In genomic region chrX:13752646-13753045, GRCh38 we compare ENCODE assay signal across 1 cellular context.
TF ChIP-seq lines count a peak whose summit lies in the region.

No MANE protein-coding gene starts in this region.

TF ChIP-seq in GM12878, 131 proteins besides CTCF, POLR2A, EP300 and RAD21 (continued from another document and continues in another):
- TF ChIP-seq, protein P1, sequence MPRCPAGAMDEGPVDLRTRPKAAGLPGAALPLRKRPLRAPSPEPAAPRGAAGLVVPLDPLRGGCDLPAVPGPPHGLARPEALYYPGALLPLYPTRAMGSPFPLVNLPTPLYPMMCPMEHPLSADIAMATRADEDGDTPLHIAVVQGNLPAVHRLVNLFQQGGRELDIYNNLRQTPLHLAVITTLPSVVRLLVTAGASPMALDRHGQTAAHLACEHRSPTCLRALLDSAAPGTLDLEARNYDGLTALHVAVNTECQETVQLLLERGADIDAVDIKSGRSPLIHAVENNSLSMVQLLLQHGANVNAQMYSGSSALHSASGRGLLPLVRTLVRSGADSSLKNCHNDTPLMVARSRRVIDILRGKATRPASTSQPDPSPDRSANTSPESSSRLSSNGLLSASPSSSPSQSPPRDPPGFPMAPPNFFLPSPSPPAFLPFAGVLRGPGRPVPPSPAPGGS (IDR thresholded peaks at IDR 0.05; ENCODE audit: borderline replicate concordance, insufficient read depth, low read depth, low read length, poor library complexity, severe bottlenecking) = no peak
- TF ChIP-seq E4F1 (IDR thresholded peaks at IDR 0.05; ENCODE audit: borderline replicate concordance, partially characterized antibody) = no peak
- TF ChIP-seq KAT2A (conservative IDR thresholded peaks at IDR 0.05; ENCODE audit: control insufficient read depth, low read depth, low read length) = no peak
- TF ChIP-seq ZNF24 (IDR thresholded peaks at IDR 0.05) = peak; percentile 40; the same call in 1 of the 2 replicates
- TF ChIP-seq EED (IDR thresholded peaks at IDR 0.05; ENCODE audit: low read depth) = peak; percentile 99
- TF ChIP-seq, protein P2, sequence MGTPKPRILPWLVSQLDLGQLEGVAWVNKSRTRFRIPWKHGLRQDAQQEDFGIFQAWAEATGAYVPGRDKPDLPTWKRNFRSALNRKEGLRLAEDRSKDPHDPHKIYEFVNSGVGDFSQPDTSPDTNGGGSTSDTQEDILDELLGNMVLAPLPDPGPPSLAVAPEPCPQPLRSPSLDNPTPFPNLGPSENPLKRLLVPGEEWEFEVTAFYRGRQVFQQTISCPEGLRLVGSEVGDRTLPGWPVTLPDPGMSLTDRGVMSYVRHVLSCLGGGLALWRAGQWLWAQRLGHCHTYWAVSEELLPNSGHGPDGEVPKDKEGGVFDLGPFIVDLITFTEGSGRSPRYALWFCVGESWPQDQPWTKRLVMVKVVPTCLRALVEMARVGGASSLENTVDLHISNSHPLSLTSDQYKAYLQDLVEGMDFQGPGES (IDR thresholded peaks at IDR 0.05) = no peak
- TF ChIP-seq, protein P3, sequence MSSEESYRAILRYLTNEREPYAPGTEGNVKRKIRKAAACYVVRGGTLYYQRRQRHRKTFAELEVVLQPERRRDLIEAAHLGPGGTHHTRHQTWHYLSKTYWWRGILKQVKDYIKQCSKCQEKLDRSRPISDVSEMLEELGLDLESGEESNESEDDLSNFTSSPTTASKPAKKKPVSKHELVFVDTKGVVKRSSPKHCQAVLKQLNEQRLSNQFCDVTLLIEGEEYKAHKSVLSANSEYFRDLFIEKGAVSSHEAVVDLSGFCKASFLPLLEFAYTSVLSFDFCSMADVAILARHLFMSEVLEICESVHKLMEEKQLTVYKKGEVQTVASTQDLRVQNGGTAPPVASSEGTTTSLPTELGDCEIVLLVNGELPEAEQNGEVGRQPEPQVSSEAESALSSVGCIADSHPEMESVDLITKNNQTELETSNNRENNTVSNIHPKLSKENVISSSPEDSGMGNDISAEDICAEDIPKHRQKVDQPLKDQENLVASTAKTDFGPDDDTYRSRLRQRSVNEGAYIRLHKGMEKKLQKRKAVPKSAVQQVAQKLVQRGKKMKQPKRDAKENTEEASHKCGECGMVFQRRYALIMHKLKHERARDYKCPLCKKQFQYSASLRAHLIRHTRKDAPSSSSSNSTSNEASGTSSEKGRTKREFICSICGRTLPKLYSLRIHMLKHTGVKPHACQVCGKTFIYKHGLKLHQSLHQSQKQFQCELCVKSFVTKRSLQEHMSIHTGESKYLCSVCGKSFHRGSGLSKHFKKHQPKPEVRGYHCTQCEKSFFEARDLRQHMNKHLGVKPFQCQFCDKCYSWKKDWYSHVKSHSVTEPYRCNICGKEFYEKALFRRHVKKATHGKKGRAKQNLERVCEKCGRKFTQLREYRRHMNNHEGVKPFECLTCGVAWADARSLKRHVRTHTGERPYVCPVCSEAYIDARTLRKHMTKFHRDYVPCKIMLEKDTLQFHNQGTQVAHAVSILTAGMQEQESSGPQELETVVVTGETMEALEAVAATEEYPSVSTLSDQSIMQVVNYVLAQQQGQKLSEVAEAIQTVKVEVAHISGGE (CRISPR knock-in tag; IDR thresholded peaks at IDR 0.05) = no peak
- peak; percentile 95 for TF ChIP-seq IRF4 (IDR thresholded peaks at IDR 0.05; ENCODE audit: low read depth, low read length)
- TF ChIP-seq NBN (IDR thresholded peaks at IDR 0.05) = peak; percentile 53; the same call in 1 of the 2 replicates
- TF ChIP-seq RFX5 (IDR thresholded peaks at IDR 0.05; ENCODE audit: low read depth, low read length) = no peak
- no peak for TF ChIP-seq E2F4 (IDR thresholded peaks at IDR 0.05; ENCODE audit: low read depth, low read length)
- TF ChIP-seq NRF1 (conservative IDR thresholded peaks at IDR 0.05; ENCODE audit: low read depth, low read length) = no peak
- no peak for TF ChIP-seq SUZ12 (IDR thresholded peaks at IDR 0.05; ENCODE audit: unreplicated experiment)
- TF ChIP-seq ZNF274 (IDR thresholded peaks at IDR 0.05; ENCODE audit: insufficient read depth, insufficient read length) = no peak
- peak; percentile 97 for TF ChIP-seq TCF12 (IDR thresholded peaks at IDR 0.05; ENCODE audit: low read depth, low read length)
- TF ChIP-seq RCOR1 (conservative IDR thresholded peaks at IDR 0.05; ENCODE audit: low read depth, low read length) = 0 out of 2 replicates have a peak, but pooled peaks have one; percentile 68
- TF ChIP-seq EZH2 (IDR thresholded peaks at IDR 0.05; ENCODE audit: borderline replicate concordance, control insufficient read depth, low read depth, low read length) = no peak
- TF ChIP-seq TARDBP (IDR thresholded peaks at IDR 0.05; ENCODE audit: borderline replicate concordance) = no peak
- peak; percentile 70 for TF ChIP-seq ATF2 (IDR thresholded peaks at IDR 0.05; ENCODE audit: low read length)
- TF ChIP-seq NR2C1 (IDR thresholded peaks at IDR 0.05) = no peak
- no peak for TF ChIP-seq CREB1 (IDR thresholded peaks at IDR 0.05; ENCODE audit: low read depth)
- no peak for TF ChIP-seq ZNF592 (IDR thresholded peaks at IDR 0.05)
- TF ChIP-seq ZSCAN29 (IDR thresholded peaks at IDR 0.05) = peak; percentile 77; the same call in 1 of the 2 replicates
- TF ChIP-seq SRF (IDR thresholded peaks at IDR 0.05; ENCODE audit: low read depth in 2 of 2, low read length in 2 of 2) = no peak
- TF ChIP-seq SMARCA5 (IDR thresholded peaks at IDR 0.05) = no peak
- peak; percentile 95 for TF ChIP-seq DPF2 (IDR thresholded peaks at IDR 0.05)
- no peak for TF ChIP-seq SIX5 (IDR thresholded peaks at IDR 0.05; ENCODE audit: low read depth, low read length, severe bottlenecking)
- no peak for TF ChIP-seq HCFC1 (IDR thresholded peaks at IDR 0.05; ENCODE audit: low read length)
- TF ChIP-seq NFYA (IDR thresholded peaks at IDR 0.05; ENCODE audit: borderline replicate concordance, low read depth, low read length) = no peak
- no peak for TF ChIP-seq REST (IDR thresholded peaks at IDR 0.05; ENCODE audit: low read depth, low read length)
- no peak for TF ChIP-seq SMAD1 (IDR thresholded peaks at IDR 0.05; ENCODE audit: low read depth, partially characterized antibody)
- TF ChIP-seq BCLAF1 (IDR thresholded peaks at IDR 0.05) = no peak
- no peak for TF ChIP-seq FOXK2 (IDR thresholded peaks at IDR 0.05)
- TF ChIP-seq YY1 (IDR thresholded peaks at IDR 0.05; ENCODE audit: low read depth, low read length) = no peak
- no peak for TF ChIP-seq RAD51 (IDR thresholded peaks at IDR 0.05)
- TF ChIP-seq POU2F2 (IDR thresholded peaks at IDR 0.05; ENCODE audit: borderline replicate concordance, low read depth, low read length) = peak; percentile 51; the same call in 1 of the 3 replicates
